In the genomic region with DNA sequence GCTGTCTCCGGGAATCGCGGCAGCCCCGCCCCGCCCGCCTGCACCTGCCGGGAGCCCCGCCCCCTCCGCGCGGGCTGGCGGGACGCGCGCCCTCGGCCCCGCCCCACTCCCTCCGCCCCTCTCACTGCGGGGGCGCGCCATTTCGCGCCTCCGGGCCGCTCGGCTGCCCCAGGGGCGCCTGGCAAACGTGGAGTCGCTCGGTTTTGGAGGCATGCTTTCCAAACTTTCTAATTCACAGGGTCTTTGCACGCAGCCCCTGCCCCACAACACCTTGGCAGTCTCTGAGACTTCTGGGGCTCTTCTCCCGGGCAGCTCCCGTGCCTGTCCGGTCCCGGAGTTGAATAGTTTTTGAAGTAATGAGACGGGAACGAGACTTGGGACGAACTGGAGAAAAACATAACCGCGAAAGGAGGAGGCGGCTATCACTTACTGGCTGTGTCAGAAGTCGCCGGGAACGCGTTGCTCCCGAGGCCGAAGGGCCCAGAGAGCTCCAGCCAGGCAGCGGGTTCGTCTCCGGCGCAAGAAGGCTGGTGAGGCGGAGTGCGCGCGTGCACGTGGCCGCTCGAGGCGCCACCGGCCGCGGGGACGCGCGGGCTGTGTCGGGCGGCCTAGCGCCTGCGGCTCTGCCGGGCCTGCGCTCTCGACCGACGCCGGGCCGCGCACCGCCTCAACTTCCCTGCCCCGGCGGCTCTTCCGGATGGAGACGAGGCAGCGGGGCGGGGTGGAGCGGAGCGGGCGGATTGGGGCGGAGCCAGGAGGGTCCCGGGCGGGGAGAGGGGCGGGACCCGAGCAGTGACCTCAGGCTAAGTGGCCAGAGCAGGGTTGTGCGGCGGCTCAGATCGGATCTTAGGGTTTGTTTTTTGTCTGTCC, we compare ENCODE assay signal across 8 cellular contexts. TPM values are rescaled to one million over a fixed set of nuclear protein-coding genes. Genes with fewer than 3 reads are reported as not detected.
DNase-seq lines count a peak whose midpoint lies in the region; ATAC-seq and TF ChIP-seq lines count a peak whose summit lies in the region.

Gene MCM9, minus strand, starts transcription at position 699 of the 870 bp plus-strand sequence. CDS start 3,436 bp downstream, outside the sequence.

- H3K4me3 Mint-ChIP-seq in naive B cell, result peak within 1 kb of the TSS; percentile 88 to 95 (median 90)
- H3K4me3 Mint-ChIP-seq in stimulated activated memory B cell treated with anti-CD40 and anti-IgM and Interleukin-4, amounts not matched to agents 10 μg/mL and 1 μg/mL and 100 μg/mL, for 72 hours, result peak within 1 kb of the TSS; percentile 94

- H3K4me1 Mint-ChIP-seq in naive B cell, result peaks cover 14 to 37% (median 34%) of the 10 kb centered on the region in 3 donors
- H3K4me1 Mint-ChIP-seq in stimulated activated memory B cell treated with anti-CD40 and anti-IgM and Interleukin-4, amounts not matched to agents 10 μg/mL and 1 μg/mL and 100 μg/mL, for 72 hours, result peaks cover 31% of the 10 kb centered on the region

- peaks cover 28% of the 10 kb centered on the region for H3K36me3 ChIP-seq in DND-41 (ENCODE audit: insufficient read depth, low read length)

- H4K20me1 ChIP-seq in DND-41 (ENCODE audit: insufficient read depth, low read length), result peaks cover 10% of the 10 kb centered on the region; the same call in 1 of the 2 replicates

- peaks cover 0 to 4% (median 0%) of the 10 kb centered on the region in 7 donors for H3K9me3 Mint-ChIP-seq in naive B cell
- H3K9me3 Mint-ChIP-seq in stimulated activated memory B cell treated with anti-CD40 and anti-IgM and Interleukin-4, amounts not matched to agents 10 μg/mL and 1 μg/mL and 100 μg/mL, for 72 hours, result peaks cover 3% of the 10 kb centered on the region

- H3K27ac ChIP-seq in DND-41 (ENCODE audit: low read length), result peak within 1 kb of the TSS; percentile 94

- no peaks in the 10 kb centered on the region for H3K27me3 ChIP-seq in DND-41 (ENCODE audit: insufficient read depth, low read length, poor library complexity)

- peak within 1 kb of the TSS; percentile 99 for H3K9ac ChIP-seq in DND-41 (ENCODE audit: low read depth, low read length)

- H3K9me3 ChIP-seq in DND-41 (ENCODE audit: insufficient read depth, low read length, severe bottlenecking), result no peaks in the 10 kb centered on the region

- H3K27me3 Mint-ChIP-seq in naive B cell, result no peaks in the 10 kb centered on the region
- H3K27me3 Mint-ChIP-seq in stimulated activated memory B cell treated with anti-CD40 and anti-IgM and Interleukin-4, amounts not matched to agents 10 μg/mL and 1 μg/mL and 100 μg/mL, for 72 hours, result no peaks in the 10 kb centered on the region

- peak within 1 kb of the TSS; percentile 82 for H3K4me2 ChIP-seq in DND-41 (ENCODE audit: insufficient read depth, low read length)

- peak within 1 kb of the TSS; percentile 93 for H2AFZ ChIP-seq in DND-41 (ENCODE audit: low read depth, low read length)

- peaks cover 0 to 8% of the 10 kb centered on the region in 2 donors for H3K36me3 Mint-ChIP-seq in naive B cell
- H3K36me3 Mint-ChIP-seq in stimulated activated memory B cell treated with anti-CD40 and anti-IgM and Interleukin-4, amounts not matched to agents 10 μg/mL and 1 μg/mL and 100 μg/mL, for 72 hours, result peaks cover 29% of the 10 kb centered on the region

- H3K4me1 ChIP-seq in DND-41 (ENCODE audit: insufficient read depth, low read length), result peaks cover 41% of the 10 kb centered on the region

- peaks cover 66% of the 10 kb centered on the region for H3K79me2 ChIP-seq in DND-41 (ENCODE audit: insufficient read depth, low read length)

- peak within 1 kb of the TSS; percentile 78 to 85 for H3K4me3 ChIP-seq in DND-41 (ENCODE audit: low read depth in 1 of 2, low read length in 2 of 2)

- no peak for TF ChIP-seq CTCF in DND-41 (IDR thresholded peaks at IDR 0.05; ENCODE audit: borderline replicate concordance, extremely low read depth, low read length, poor library complexity, severe bottlenecking)

- H3K27ac Mint-ChIP-seq in naive B cell, result peak within 1 kb of the TSS; percentile 59 to 96 (median 90)
- peak within 1 kb of the TSS; percentile 91 for H3K27ac Mint-ChIP-seq in stimulated activated memory B cell treated with anti-CD40 and anti-IgM and Interleukin-4, amounts not matched to agents 10 μg/mL and 1 μg/mL and 100 μg/mL, for 72 hours

- DNase-seq in DND-41, result peak; percentile 87
- DNase-seq in KG1 (lab: John Stamatoyannopoulos, UW), result peak; percentile 90
- peak; percentile 93 for DNase-seq in RKO (ENCODE audit: low spot score)
- DNase-seq in activated T-helper 1 cell treated with Interleukin-2 at 50 U/mL for 16 hours (ENCODE audit: low read depth), result peak; percentile 85
- peak; percentile 83 for DNase-seq in fibroblast of gingiva (ENCODE audit: low read depth)
- peak; percentile 89 for DNase-seq in naive B cell

- ATAC-seq in DND-41 (ENCODE audit: insufficient read depth, low read depth), result peak; percentile 95
- peak; percentile 96 for ATAC-seq in GM21737 (IDR thresholded peaks at IDR 0.05; ENCODE audit: unreplicated experiment)
- peak; percentile 88 to 90 for ATAC-seq in naive B cell (ENCODE audit: low read depth in 2 of 2)
- peak; percentile 98 for ATAC-seq in stimulated activated memory B cell treated with anti-CD40 and anti-IgM and Interleukin-4, amounts not matched to agents 10 μg/mL and 1 μg/mL and 100 μg/mL, for 72 hours

RNA-seq across cellular contexts. Expression of gene MCM9, which starts in this region (rescaled TPM):
- 10 to 100 TPM; 15.2 to 39.9 (median 22.3) TPM for polyA plus RNA-seq in naive B cell (ENCODE audit: low read depth in 6 of 6)

Comparison
In these comparisons a context has a peak if more than half of its experiments do, and no peak if none do; other contexts are left out.
1. Peak in every context shown above with its lines: DNase-seq, ATAC-seq, H3K4me3 ChIP-seq and H3K27ac ChIP-seq.